ENCODE assay signal across 21 cellular contexts in genomic region chr2:132640116-132640515, GRCh38. TPM values are rescaled to one million over a fixed set of nuclear protein-coding genes. Genes with fewer than 3 reads are reported as not detected.
A peak's percentile ranks its signal among the peaks of the same experiment; 100 is the strongest.
DNase-seq lines count a peak whose midpoint lies in the region; ATAC-seq and TF ChIP-seq lines count a peak whose summit lies in the region.
"Had no signal": no experiment of that assay in that cellular context is flagged by ENCODE, and none has a peak within 500 bp of the region (broad histone marks: within the 10 kb centered on the region; RNA-seq: fewer than 3 reads in every experiment).

No MANE protein-coding gene starts in this region.

- POLR2A ChIA-PET in SK-N-SH (lab: Yijun Ruan, JAX) (no interaction called here), IMR-90 (lab: Charles Lee; ENCODE audit: unreplicated experiment) (no interaction called here)

- in situ Hi-C loops in IMR-90 (cut with MboI; ENCODE audit: low sequenced_read_pairs) = no loop called here

- no peaks in the 10 kb centered on the region for H3K79me2 ChIP-seq in SK-N-SH (ENCODE audit: insufficient read depth)
- no peaks in the 10 kb centered on the region for H3K79me2 ChIP-seq in neural cell (replicated peaks; ENCODE audit: insufficient read depth, low read length)

- no TSS peak for BruUV-seq in IMR-90 (replicated peaks; lab: Mats Ljungman, UMichigan)

- TF ChIP-seq POLR2A in IMR-90 (IDR thresholded peaks at IDR 0.05; ENCODE audit: low read depth, low read length) (no peak), lower leg skin (IDR thresholded peaks at IDR 0.05) (no peak)

- H2BK20ac ChIP-seq in IMR-90 (ENCODE audit: low read depth, low read length) = no peak overlapping the region

- TF ChIP-seq EP300 in SK-N-SH (IDR thresholded peaks at IDR 0.05; ENCODE audit: borderline replicate concordance in 1 of 2, low read depth in 1 of 2, low read length in 1 of 2) = no peak
- TF ChIP-seq EP300 in neural cell (conservative IDR thresholded peaks at IDR 0.05; ENCODE audit: poor library complexity, severe bottlenecking) = peak; percentile 98

- H3K18ac ChIP-seq in IMR-90 (ENCODE audit: low read depth, low read length) = no peak overlapping the region

- H3K23ac ChIP-seq in IMR-90 (ENCODE audit: low read depth, low read length) = peak overlapping the region; percentile 10; the same call in 1 of the 2 replicates

- H2BK5ac ChIP-seq in IMR-90 (ENCODE audit: low read depth, low read length, poor library complexity, severe bottlenecking) = no peak overlapping the region

- no peak overlapping the region for H3K4ac ChIP-seq in IMR-90 (ENCODE audit: low read depth, low read length)

- H3K56ac ChIP-seq in IMR-90 (ENCODE audit: extremely low read depth, insufficient read depth, low read length) = no peak overlapping the region

- H3K27ac ChIP-seq in SK-N-SH (ENCODE audit: low read depth in 2 of 2, low read length in 1 of 2) (no peak overlapping the region), IMR-90 (ENCODE audit: insufficient read depth, low read length) (no peak overlapping the region), neural cell (ENCODE audit: low read length) (peak overlapping the region; percentile 22)
- H3K27ac ChIP-seq: A549, GM23248 had no signal

- TF ChIP-seq RAD21 in SK-N-SH (IDR thresholded peaks at IDR 0.05; ENCODE audit: low read length) (no peak), IMR-90 (IDR thresholded peaks at IDR 0.05; ENCODE audit: low read length) (no peak), neural cell (conservative IDR thresholded peaks at IDR 0.05) (peak; percentile 32)

- H3K9me1 ChIP-seq in IMR-90 (ENCODE audit: insufficient read depth, low read length) = peaks cover 11% of the 10 kb centered on the region

- H3K4me2 ChIP-seq in SK-N-SH = no peak overlapping the region
- 0 out of 2 replicates have a peak overlapping the region, but pooled peaks have one; percentile 6 for H3K4me2 ChIP-seq in IMR-90 (ENCODE audit: low read depth, low read length)
- H3K4me2 ChIP-seq in neural cell (ENCODE audit: low read length) = no peak overlapping the region
- H3K4me2 ChIP-seq: A549 had no signal

- H2AK5ac ChIP-seq in IMR-90 (ENCODE audit: low read depth, low read length) = no peak overlapping the region

- CTCF ChIA-PET in SK-N-SH (lab: Yijun Ruan, JAX) (interaction anchor here (0.6 to 3.0 kb wide), 2 partner anchors 11 to 609 kb away, joined by 3 to 14 read pairs; no protein-coding TSS in a partner anchor), IMR-90 (lab: Yijun Ruan, JAX) (no interaction called here)

- ATAC-seq in SK-N-SH treated with all-trans-retinoic acid at 6 μM for 48 hours (peak; percentile 50; the same call in 1 of the 3 replicates), IMR-90 (ENCODE audit: low read depth) (peak; percentile 40)
- ATAC-seq: A549, GM12878, HCT116 had no signal

- H2AFZ ChIP-seq in SK-N-SH (ENCODE audit: low read depth) (no peak overlapping the region), IMR-90 (replicated peaks; ENCODE audit: low read length, poor library complexity) (no peak overlapping the region), neural cell (ENCODE audit: low read depth, low read length) (no peak overlapping the region)
- H2AFZ ChIP-seq: GM23248 had no signal

- H3K9me3 ChIP-seq in SK-N-SH (no peaks in the 10 kb centered on the region), IMR-90 (ENCODE audit: control insufficient read depth, insufficient read depth, low read length) (no peaks in the 10 kb centered on the region), neural cell (ENCODE audit: low read length) (no peaks in the 10 kb centered on the region)
- H3K9me3 ChIP-seq: A549 had no signal

- H3F3A ChIP-seq in SK-N-SH (replicated peaks; ENCODE audit: insufficient read depth) (no peaks in the 10 kb centered on the region), neural cell (ENCODE audit: insufficient read depth, low read length, poor library complexity, severe bottlenecking) (no peaks in the 10 kb centered on the region)

- no peak overlapping the region for H2BK15ac ChIP-seq in IMR-90 (ENCODE audit: low read depth, low read length)

- H2BK120ac ChIP-seq in IMR-90 (ENCODE audit: low read depth, low read length) = no peak overlapping the region

- no peak for TF ChIP-seq CTCF in SK-N-SH (IDR thresholded peaks at IDR 0.05)
- TF ChIP-seq CTCF in IMR-90 (conservative IDR thresholded peaks at IDR 0.05; ENCODE audit: low read depth, low read length) = no peak
- TF ChIP-seq CTCF in neural cell (IDR thresholded peaks at IDR 0.05; ENCODE audit: poor library complexity, severe bottlenecking) = no peak
- no peak for TF ChIP-seq CTCF in lower leg skin (IDR thresholded peaks at IDR 0.05)

- H4K20me1 ChIP-seq in SK-N-SH (ENCODE audit: insufficient read depth) (no peaks in the 10 kb centered on the region), IMR-90 (ENCODE audit: insufficient read depth, low read length) (no peaks in the 10 kb centered on the region; the same call in 1 of the 2 replicates), neural cell (ENCODE audit: insufficient read depth) (no peaks in the 10 kb centered on the region)

- no peak overlapping the region for H4K5ac ChIP-seq in IMR-90 (ENCODE audit: low read depth, low read length)

- intact Hi-C loops in IMR-90 (cut with micrococcal nuclease) = loop anchor here (10.0 kb wide), 1 partner anchor 365 kb away; no protein-coding TSS in a partner anchor
- intact Hi-C loops in lower leg skin (cut with DNase I; ENCODE audit: low total_unique reads) = no loop called here

- H2AK9ac ChIP-seq in IMR-90 (replicated peaks; ENCODE audit: low read depth, low read length, poor library complexity) = no peak overlapping the region

- no peak overlapping the region for H4K91ac ChIP-seq in IMR-90 (ENCODE audit: insufficient read depth, low read depth, low read length)

- H3K9me2 ChIP-seq in SK-N-SH (no peaks in the 10 kb centered on the region), neural cell (ENCODE audit: insufficient read depth, low read length) (no peaks in the 10 kb centered on the region)

- H4K8ac ChIP-seq in IMR-90 (ENCODE audit: low read depth in 2 of 2, low read length in 2 of 2) = no peak overlapping the region

- H3K36me3 ChIP-seq in SK-N-SH (replicated peaks in 1 of 2; ENCODE audit: control insufficient read depth in 1 of 2, insufficient read depth in 2 of 2, low read length in 1 of 2) = no peaks in the 10 kb centered on the region
- H3K36me3 ChIP-seq in IMR-90 (ENCODE audit: control insufficient read depth, insufficient read depth, low read length) = peaks cover 12% of the 10 kb centered on the region
- H3K36me3 ChIP-seq in neural cell (ENCODE audit: insufficient read depth, low read length) = peaks cover 7% of the 10 kb centered on the region

- no peak overlapping the region for H3K14ac ChIP-seq in IMR-90 (replicated peaks; ENCODE audit: low read depth, low read length)

- H3K9ac ChIP-seq in SK-N-SH (no peak overlapping the region), IMR-90 (ENCODE audit: low read depth, low read length) (no peak overlapping the region), neural cell (ENCODE audit: low read length) (no peak overlapping the region)
- H3K9ac ChIP-seq: GM23248 had no signal

- dilution Hi-C loops in IMR-90 (cut with HindIII; ENCODE audit: low sequenced_read_pairs, unreplicated experiment) = no loop called here

- H3K4me1 ChIP-seq in SK-N-SH (ENCODE audit: control insufficient read depth in 1 of 2, insufficient read depth in 2 of 2, low read depth in 1 of 2, low read length in 1 of 2) (no peaks in the 10 kb centered on the region), IMR-90 (ENCODE audit: control insufficient read depth, insufficient read depth, low read length) (peaks cover 8% of the 10 kb centered on the region; the same call in 1 of the 2 replicates)
- H3K4me1 ChIP-seq: A549 had no signal

- H3K79me1 ChIP-seq in IMR-90 (ENCODE audit: low read depth in 1 of 2, low read length in 2 of 2) = peaks cover 0 to 8% of the 10 kb centered on the region in 2 experiments; a peak in 1 of 4 replicates

- no peak overlapping the region for H3K4me3 ChIP-seq in SK-N-SH (ENCODE audit: low read depth in 2 of 2, low read length in 1 of 2)
- no peak overlapping the region for H3K4me3 ChIP-seq in IMR-90 (ENCODE audit: insufficient read depth, low read depth, low read length)
- no peak overlapping the region for H3K4me3 ChIP-seq in neural cell (ENCODE audit: low read length)
- H3K4me3 ChIP-seq in lower leg skin (ENCODE audit: low read depth, poor library complexity, severe bottlenecking) = no peak overlapping the region
- H3K4me3 ChIP-seq: A549, GM12878, GM23248 had no signal

- DNase-seq in SK-N-SH (no peak), IMR-90 (peak; percentile 10), activated T-cell treated with anti-CD3 and anti-CD28 coated beads for 4 hours (no peak), lower leg skin (ENCODE audit: low spot score in 2 of 2) (no peak), NCI-H187 (lab: John Stamatoyannopoulos, UW) (no peak)
- DNase-seq: 8988T; ACHN; C1 segment of cervical spinal cord; Calu3; CD4-positive, alpha-beta memory T cell; COR-L47; DMS53; EL; GDM1; GM23248; H9 had no signal

- no peaks in the 10 kb centered on the region for H3K27me3 ChIP-seq in SK-N-SH (ENCODE audit: insufficient read depth)
- H3K27me3 ChIP-seq in IMR-90 (ENCODE audit: control insufficient read depth, insufficient read depth, low read length) = no peaks in the 10 kb centered on the region
- no peaks in the 10 kb centered on the region for H3K27me3 ChIP-seq in neural cell (ENCODE audit: insufficient read depth, low read depth, low read length)

TF ChIP-seq in SK-N-SH treated with all-trans-retinoic acid at 6 μM for 48 hours, 23 proteins besides CTCF, POLR2A, EP300 and RAD21 (continues in another document):
- TF ChIP-seq ZFP3 (CRISPR knock-in tag; IDR thresholded peaks at IDR 0.05) = no peak
- no peak for TF ChIP-seq BACH2 (CRISPR knock-in tag; IDR thresholded peaks at IDR 0.05; ENCODE audit: borderline replicate concordance)

TF ChIP-seq in SK-N-SH, 30 proteins besides CTCF, POLR2A, EP300 and RAD21 (continues in another document):
- TF ChIP-seq GABPA (IDR thresholded peaks at IDR 0.05; ENCODE audit: low read depth) (no peak), RFX5 (IDR thresholded peaks at IDR 0.05; ENCODE audit: low read length) (no peak)

TF ChIP-seq in neural cell, 6 proteins besides CTCF, POLR2A, EP300 and RAD21 (continues in another document):
- TF ChIP-seq EZH2 (IDR thresholded peaks at IDR 0.05; ENCODE audit: borderline replicate concordance, insufficient read depth, low read length, poor library complexity, severe bottlenecking) = no peak

RNA-seq across cellular contexts. Expression of gene LYPD1, which starts 29.9 kb away (rescaled TPM):
- polyA plus RNA-seq in SK-N-SH (2012; rRNA removed) = 4.3 and 5.4 TPM in 2 replicates
- polyA plus RNA-seq in SK-N-SH (2012; cell fraction: cytosol; rRNA removed) = 3.7 and 5.0 TPM in 2 replicates
- polyA plus RNA-seq in SK-N-SH (2012; cell fraction: nucleus; rRNA removed) = 2.3 and 3.9 TPM in 2 replicates
- total RNA-seq in IMR-90 (2012; rRNA removed) = 79.7 and 87.6 TPM in 2 replicates
- polyA plus RNA-seq in IMR-90 (2012; rRNA removed) = 66.1 and 66.2 TPM in 2 replicates
- polyA plus RNA-seq in IMR-90 (2012; cell fraction: cytosol; rRNA removed) = 63.3 and 78.3 TPM in 2 replicates
- 22.6 and 25.5 TPM in 2 replicates for polyA plus RNA-seq in IMR-90 (2012; cell fraction: nucleus; rRNA removed; ENCODE audit: low replicate concordance)
- 78.2 and 104 TPM in 2 replicates for polyA plus RNA-seq in neural cell
- polyA minus RNA-seq in neural cell = 74.8 and 78.6 TPM in 2 replicates
- under 1 TPM in 1 of 4 donors, not detected in 3; 0.32 TPM for total RNA-seq in lower leg skin
- total RNA-seq: CD4-positive, alpha-beta memory T cell; GM12878 had no signal
- polyA plus RNA-seq: CD4-positive, alpha-beta memory T cell; GM12878 had no signal
